In genomic region chr19:947707-948533, GRCh38 we compare ENCODE assay signal across 2 cellular contexts.
TF ChIP-seq lines count a peak whose summit lies in the region.

No MANE protein-coding gene starts in this region.

TF ChIP-seq in GM12891, 5 proteins besides CTCF, POLR2A, EP300 and RAD21:
- TF ChIP-seq TAF1 (IDR thresholded peaks at IDR 0.05; ENCODE audit: low read depth, low read length) = no peak
- peak; percentile 99 for TF ChIP-seq SPI1 (IDR thresholded peaks at IDR 0.05; ENCODE audit: low read depth, low read length)
- TF ChIP-seq POLR2AphosphoS5 (IDR thresholded peaks at IDR 0.05; ENCODE audit: low read depth, low read length) = no peak
- TF ChIP-seq POU2F2 (IDR thresholded peaks at IDR 0.05; ENCODE audit: low read depth, low read length) = peak; percentile 68; the same call in 1 of the 2 replicates
- peak; percentile 41 for TF ChIP-seq PAX5 (IDR thresholded peaks at IDR 0.05; ENCODE audit: insufficient read depth, low read length, severe bottlenecking)

TF ChIP-seq in HepG2, 621 proteins besides CTCF, POLR2A, EP300 and RAD21:
- TF ChIP-seq RBFOX2 (IDR thresholded peaks at IDR 0.05; ENCODE audit: low read depth, low read length) (peak; percentile 49; the same call in 1 of the 2 replicates), HNRNPL (IDR thresholded peaks at IDR 0.05; ENCODE audit: low read depth, low read length) (peak; percentile 21; the same call in 1 of the 2 replicates), CEBPB (IDR thresholded peaks at IDR 0.05; ENCODE audit: borderline replicate concordance, low read depth, low read length) (no peak), FOSL2 (CRISPR knock-in tag; IDR thresholded peaks at IDR 0.05) (no peak), NFKB2 (CRISPR knock-in tag; IDR thresholded peaks at IDR 0.05; ENCODE audit: borderline replicate concordance) (no peak), ZKSCAN5 (CRISPR knock-in tag; IDR thresholded peaks at IDR 0.05) (no peak), ZNF768 (CRISPR knock-in tag; IDR thresholded peaks at IDR 0.05) (peak; percentile 99), ZFP36 (IDR thresholded peaks at IDR 0.05; ENCODE audit: borderline replicate concordance, low read depth, low read length, partially characterized antibody) (peak; percentile 46), KDM5A (IDR thresholded peaks at IDR 0.05; ENCODE audit: borderline replicate concordance, low read length) (no peak), TEAD3 (CRISPR knock-in tag; optimal IDR thresholded peaks at IDR 0.05; ENCODE audit: borderline replicate concordance) (no peak), EED (CRISPR knock-in tag; IDR thresholded peaks at IDR 0.05) (no peak), FOXO1 (CRISPR knock-in tag; IDR thresholded peaks at IDR 0.05) (no peak), ZNF468 (CRISPR knock-in tag; IDR thresholded peaks at IDR 0.05) (no peak), RBM22 (optimal IDR thresholded peaks at IDR 0.05; ENCODE audit: low read length) (no peak), ZMYM3 (CRISPR knock-in tag; IDR thresholded peaks at IDR 0.05) (peak; percentile 50; the same call in 1 of the 2 replicates), TBP (CRISPR knock-in tag; IDR thresholded peaks at IDR 0.05) (no peak), ZNF674 (CRISPR knock-in tag; IDR thresholded peaks at IDR 0.05; ENCODE audit: low read depth) (no peak), TP53 (CRISPR knock-in tag; conservative IDR thresholded peaks at IDR 0.05) (no peak), PAX8 (CRISPR knock-in tag; IDR thresholded peaks at IDR 0.05; ENCODE audit: borderline replicate concordance) (no peak), AGO2 (optimal IDR thresholded peaks at IDR 0.05; ENCODE audit: low read depth, low read length) (peak; percentile 76), TBX3 (IDR thresholded peaks at IDR 0.05; ENCODE audit: borderline replicate concordance) (no peak), ZNF253 (CRISPR knock-in tag; IDR thresholded peaks at IDR 0.05; ENCODE audit: borderline replicate concordance) (no peak), ZNF598 (CRISPR knock-in tag; IDR thresholded peaks at IDR 0.05; ENCODE audit: borderline replicate concordance) (no peak)
- TF ChIP-seq, protein P1, sequence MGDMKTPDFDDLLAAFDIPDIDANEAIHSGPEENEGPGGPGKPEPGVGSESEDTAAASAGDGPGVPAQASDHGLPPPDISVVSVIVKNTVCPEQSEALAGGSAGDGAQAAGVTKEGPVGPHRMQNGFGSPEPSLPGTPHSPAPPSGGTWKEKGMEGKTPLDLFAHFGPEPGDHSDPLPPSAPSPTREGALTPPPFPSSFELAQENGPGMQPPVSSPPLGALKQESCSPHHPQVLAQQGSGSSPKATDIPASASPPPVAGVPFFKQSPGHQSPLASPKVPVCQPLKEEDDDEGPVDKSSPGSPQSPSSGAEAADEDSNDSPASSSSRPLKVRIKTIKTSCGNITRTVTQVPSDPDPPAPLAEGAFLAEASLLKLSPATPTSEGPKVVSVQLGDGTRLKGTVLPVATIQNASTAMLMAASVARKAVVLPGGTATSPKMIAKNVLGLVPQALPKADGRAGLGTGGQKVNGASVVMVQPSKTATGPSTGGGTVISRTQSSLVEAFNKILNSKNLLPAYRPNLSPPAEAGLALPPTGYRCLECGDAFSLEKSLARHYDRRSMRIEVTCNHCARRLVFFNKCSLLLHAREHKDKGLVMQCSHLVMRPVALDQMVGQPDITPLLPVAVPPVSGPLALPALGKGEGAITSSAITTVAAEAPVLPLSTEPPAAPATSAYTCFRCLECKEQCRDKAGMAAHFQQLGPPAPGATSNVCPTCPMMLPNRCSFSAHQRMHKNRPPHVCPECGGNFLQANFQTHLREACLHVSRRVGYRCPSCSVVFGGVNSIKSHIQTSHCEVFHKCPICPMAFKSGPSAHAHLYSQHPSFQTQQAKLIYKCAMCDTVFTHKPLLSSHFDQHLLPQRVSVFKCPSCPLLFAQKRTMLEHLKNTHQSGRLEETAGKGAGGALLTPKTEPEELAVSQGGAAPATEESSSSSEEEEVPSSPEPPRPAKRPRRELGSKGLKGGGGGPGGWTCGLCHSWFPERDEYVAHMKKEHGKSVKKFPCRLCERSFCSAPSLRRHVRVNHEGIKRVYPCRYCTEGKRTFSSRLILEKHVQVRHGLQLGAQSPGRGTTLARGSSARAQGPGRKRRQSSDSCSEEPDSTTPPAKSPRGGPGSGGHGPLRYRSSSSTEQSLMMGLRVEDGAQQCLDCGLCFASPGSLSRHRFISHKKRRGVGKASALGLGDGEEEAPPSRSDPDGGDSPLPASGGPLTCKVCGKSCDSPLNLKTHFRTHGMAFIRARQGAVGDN (CRISPR knock-in tag; IDR thresholded peaks at IDR 0.05) = peak; percentile 11; the same call in 1 of the 2 replicates
- TF ChIP-seq, protein P2, sequence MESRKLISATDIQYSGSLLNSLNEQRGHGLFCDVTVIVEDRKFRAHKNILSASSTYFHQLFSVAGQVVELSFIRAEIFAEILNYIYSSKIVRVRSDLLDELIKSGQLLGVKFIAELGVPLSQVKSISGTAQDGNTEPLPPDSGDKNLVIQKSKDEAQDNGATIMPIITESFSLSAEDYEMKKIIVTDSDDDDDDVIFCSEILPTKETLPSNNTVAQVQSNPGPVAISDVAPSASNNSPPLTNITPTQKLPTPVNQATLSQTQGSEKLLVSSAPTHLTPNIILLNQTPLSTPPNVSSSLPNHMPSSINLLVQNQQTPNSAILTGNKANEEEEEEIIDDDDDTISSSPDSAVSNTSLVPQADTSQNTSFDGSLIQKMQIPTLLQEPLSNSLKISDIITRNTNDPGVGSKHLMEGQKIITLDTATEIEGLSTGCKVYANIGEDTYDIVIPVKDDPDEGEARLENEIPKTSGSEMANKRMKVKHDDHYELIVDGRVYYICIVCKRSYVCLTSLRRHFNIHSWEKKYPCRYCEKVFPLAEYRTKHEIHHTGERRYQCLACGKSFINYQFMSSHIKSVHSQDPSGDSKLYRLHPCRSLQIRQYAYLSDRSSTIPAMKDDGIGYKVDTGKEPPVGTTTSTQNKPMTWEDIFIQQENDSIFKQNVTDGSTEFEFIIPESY (CRISPR knock-in tag; IDR thresholded peaks at IDR 0.05) = peak; percentile 17; the same call in 1 of the 2 replicates
- TF ChIP-seq, protein P3, sequence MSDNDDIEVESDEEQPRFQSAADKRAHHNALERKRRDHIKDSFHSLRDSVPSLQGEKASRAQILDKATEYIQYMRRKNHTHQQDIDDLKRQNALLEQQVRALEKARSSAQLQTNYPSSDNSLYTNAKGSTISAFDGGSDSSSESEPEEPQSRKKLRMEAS (IDR thresholded peaks at IDR 0.05) = no peak
